ENCODE assay signal across 1 cellular context in genomic region chr9:17521456-17521855, GRCh38.
TF ChIP-seq lines count a peak whose summit lies in the region.

No MANE protein-coding gene starts in this region.

TF ChIP-seq in GM23338, 12 proteins besides CTCF, POLR2A, EP300 and RAD21:
- TF ChIP-seq, protein P1, sequence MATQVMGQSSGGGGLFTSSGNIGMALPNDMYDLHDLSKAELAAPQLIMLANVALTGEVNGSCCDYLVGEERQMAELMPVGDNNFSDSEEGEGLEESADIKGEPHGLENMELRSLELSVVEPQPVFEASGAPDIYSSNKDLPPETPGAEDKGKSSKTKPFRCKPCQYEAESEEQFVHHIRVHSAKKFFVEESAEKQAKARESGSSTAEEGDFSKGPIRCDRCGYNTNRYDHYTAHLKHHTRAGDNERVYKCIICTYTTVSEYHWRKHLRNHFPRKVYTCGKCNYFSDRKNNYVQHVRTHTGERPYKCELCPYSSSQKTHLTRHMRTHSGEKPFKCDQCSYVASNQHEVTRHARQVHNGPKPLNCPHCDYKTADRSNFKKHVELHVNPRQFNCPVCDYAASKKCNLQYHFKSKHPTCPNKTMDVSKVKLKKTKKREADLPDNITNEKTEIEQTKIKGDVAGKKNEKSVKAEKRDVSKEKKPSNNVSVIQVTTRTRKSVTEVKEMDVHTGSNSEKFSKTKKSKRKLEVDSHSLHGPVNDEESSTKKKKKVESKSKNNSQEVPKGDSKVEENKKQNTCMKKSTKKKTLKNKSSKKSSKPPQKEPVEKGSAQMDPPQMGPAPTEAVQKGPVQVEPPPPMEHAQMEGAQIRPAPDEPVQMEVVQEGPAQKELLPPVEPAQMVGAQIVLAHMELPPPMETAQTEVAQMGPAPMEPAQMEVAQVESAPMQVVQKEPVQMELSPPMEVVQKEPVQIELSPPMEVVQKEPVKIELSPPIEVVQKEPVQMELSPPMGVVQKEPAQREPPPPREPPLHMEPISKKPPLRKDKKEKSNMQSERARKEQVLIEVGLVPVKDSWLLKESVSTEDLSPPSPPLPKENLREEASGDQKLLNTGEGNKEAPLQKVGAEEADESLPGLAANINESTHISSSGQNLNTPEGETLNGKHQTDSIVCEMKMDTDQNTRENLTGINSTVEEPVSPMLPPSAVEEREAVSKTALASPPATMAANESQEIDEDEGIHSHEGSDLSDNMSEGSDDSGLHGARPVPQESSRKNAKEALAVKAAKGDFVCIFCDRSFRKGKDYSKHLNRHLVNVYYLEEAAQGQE (IDR thresholded peaks at IDR 0.05; ENCODE audit: unreplicated experiment) = no peak
- TF ChIP-seq, protein P2, sequence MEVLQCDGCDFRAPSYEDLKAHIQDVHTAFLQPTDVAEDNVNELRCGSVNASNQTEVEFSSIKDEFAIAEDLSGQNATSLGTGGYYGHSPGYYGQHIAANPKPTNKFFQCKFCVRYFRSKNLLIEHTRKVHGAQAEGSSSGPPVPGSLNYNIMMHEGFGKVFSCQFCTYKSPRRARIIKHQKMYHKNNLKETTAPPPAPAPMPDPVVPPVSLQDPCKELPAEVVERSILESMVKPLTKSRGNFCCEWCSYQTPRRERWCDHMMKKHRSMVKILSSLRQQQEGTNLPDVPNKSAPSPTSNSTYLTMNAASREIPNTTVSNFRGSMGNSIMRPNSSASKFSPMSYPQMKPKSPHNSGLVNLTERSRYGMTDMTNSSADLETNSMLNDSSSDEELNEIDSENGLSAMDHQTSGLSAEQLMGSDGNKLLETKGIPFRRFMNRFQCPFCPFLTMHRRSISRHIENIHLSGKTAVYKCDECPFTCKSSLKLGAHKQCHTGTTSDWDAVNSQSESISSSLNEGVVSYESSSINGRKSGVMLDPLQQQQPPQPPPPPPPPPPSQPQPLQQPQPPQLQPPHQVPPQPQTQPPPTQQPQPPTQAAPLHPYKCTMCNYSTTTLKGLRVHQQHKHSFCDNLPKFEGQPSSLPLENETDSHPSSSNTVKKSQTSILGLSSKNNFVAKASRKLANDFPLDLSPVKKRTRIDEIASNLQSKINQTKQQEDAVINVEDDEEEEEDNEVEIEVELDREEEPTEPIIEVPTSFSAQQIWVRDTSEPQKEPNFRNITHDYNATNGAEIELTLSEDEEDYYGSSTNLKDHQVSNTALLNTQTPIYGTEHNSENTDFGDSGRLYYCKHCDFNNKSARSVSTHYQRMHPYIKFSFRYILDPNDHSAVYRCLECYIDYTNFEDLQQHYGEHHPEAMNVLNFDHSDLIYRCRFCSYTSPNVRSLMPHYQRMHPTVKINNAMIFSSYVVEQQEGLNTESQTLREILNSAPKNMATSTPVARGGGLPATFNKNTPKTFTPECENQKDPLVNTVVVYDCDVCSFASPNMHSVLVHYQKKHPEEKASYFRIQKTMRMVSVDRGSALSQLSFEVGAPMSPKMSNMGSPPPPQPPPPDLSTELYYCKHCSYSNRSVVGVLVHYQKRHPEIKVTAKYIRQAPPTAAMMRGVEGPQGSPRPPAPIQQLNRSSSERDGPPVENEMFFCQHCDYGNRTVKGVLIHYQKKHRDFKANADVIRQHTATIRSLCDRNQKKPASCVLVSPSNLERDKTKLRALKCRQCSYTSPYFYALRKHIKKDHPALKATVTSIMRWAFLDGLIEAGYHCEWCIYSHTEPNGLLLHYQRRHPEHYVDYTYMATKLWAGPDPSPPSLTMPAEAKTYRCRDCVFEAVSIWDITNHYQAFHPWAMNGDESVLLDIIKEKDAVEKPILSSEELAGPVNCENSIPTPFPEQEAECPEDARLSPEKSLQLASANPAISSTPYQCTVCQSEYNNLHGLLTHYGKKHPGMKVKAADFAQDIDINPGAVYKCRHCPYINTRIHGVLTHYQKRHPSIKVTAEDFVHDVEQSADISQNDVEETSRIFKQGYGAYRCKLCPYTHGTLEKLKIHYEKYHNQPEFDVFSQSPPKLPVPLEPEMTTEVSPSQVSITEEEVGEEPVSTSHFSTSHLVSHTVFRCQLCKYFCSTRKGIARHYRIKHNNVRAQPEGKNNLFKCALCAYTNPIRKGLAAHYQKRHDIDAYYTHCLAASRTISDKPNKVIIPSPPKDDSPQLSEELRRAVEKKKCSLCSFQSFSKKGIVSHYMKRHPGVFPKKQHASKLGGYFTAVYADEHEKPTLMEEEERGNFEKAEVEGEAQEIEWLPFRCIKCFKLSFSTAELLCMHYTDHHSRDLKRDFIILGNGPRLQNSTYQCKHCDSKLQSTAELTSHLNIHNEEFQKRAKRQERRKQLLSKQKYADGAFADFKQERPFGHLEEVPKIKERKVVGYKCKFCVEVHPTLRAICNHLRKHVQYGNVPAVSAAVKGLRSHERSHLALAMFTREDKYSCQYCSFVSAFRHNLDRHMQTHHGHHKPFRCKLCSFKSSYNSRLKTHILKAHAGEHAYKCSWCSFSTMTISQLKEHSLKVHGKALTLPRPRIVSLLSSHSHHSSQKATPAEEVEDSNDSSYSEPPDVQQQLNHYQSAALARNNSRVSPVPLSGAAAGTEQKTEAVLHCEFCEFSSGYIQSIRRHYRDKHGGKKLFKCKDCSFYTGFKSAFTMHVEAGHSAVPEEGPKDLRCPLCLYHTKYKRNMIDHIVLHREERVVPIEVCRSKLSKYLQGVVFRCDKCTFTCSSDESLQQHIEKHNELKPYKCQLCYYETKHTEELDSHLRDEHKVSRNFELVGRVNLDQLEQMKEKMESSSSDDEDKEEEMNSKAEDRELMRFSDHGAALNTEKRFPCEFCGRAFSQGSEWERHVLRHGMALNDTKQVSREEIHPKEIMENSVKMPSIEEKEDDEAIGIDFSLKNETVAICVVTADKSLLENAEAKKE (CRISPR knock-in tag; IDR thresholded peaks at IDR 0.05) = no peak
- no peak for TF ChIP-seq NANOG (IDR thresholded peaks at IDR 0.05; ENCODE audit: borderline replicate concordance)
- TF ChIP-seq STAT1 (IDR thresholded peaks at IDR 0.05; ENCODE audit: unreplicated experiment) = no peak
- TF ChIP-seq CREB1 (CRISPR knock-in tag; IDR thresholded peaks at IDR 0.05; ENCODE audit: low read depth) = no peak
- TF ChIP-seq JUNB (IDR thresholded peaks at IDR 0.05; ENCODE audit: unreplicated experiment) = no peak
- no peak for TF ChIP-seq ZNF114 (CRISPR knock-in tag; IDR thresholded peaks at IDR 0.05)
- no peak for TF ChIP-seq EZH2 (IDR thresholded peaks at IDR 0.05; ENCODE audit: low read depth, unreplicated experiment)
- TF ChIP-seq ZNF331 (CRISPR knock-in tag; IDR thresholded peaks at IDR 0.05; ENCODE audit: low read depth) = no peak
- TF ChIP-seq, protein P3, sequence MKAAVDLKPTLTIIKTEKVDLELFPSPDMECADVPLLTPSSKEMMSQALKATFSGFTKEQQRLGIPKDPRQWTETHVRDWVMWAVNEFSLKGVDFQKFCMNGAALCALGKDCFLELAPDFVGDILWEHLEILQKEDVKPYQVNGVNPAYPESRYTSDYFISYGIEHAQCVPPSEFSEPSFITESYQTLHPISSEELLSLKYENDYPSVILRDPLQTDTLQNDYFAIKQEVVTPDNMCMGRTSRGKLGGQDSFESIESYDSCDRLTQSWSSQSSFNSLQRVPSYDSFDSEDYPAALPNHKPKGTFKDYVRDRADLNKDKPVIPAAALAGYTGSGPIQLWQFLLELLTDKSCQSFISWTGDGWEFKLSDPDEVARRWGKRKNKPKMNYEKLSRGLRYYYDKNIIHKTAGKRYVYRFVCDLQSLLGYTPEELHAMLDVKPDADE (IDR thresholded peaks at IDR 0.05) = no peak
